In the genomic region with DNA sequence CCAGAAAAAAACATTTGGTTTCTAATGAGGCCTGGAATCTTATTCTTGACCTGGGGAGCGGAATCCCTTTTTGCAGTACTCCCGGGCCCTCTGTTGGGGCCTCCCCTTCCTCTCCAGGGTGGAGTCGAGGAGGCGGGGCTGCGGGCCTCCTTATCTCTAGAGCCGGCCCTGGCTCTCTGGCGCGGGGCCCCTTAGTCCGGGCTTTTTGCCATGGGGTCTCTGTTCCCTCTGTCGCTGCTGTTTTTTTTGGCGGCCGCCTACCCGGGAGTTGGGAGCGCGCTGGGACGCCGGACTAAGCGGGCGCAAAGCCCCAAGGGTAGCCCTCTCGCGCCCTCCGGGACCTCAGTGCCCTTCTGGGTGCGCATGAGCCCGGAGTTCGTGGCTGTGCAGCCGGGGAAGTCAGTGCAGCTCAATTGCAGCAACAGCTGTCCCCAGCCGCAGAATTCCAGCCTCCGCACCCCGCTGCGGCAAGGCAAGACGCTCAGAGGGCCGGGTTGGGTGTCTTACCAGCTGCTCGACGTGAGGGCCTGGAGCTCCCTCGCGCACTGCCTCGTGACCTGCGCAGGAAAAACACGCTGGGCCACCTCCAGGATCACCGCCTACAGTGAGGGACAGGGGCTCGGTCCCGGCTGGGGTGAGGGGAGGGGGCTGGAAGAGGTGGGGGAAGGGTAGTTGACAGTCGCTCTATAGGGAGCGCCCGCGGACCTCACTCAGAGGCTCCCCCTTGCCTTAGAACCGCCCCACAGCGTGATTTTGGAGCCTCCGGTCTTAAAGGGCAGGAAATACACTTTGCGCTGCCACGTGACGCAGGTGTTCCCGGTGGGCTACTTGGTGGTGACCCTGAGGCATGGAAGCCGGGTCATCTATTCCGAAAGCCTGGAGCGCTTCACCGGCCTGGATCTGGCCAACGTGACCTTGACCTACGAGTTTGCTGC, we compare ENCODE assay signal across 8 cellular contexts. TPM values are rescaled to one million over a fixed set of nuclear protein-coding genes. Genes with fewer than 3 reads are reported as not detected.
DNase-seq lines count a peak whose midpoint lies in the region; ATAC-seq and TF ChIP-seq lines count a peak whose summit lies in the region.

A gene with protein sequence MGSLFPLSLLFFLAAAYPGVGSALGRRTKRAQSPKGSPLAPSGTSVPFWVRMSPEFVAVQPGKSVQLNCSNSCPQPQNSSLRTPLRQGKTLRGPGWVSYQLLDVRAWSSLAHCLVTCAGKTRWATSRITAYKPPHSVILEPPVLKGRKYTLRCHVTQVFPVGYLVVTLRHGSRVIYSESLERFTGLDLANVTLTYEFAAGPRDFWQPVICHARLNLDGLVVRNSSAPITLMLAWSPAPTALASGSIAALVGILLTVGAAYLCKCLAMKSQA (plus strand): TSS at position 153 of the 935 bp plus-strand sequence. CDS start 58 bp downstream, at position 211.

- H3K4me3 ChIP-seq in vagina, result no peak within 1 kb of the TSS

- TF ChIP-seq CTCF in vagina (IDR thresholded peaks at IDR 0.05), result no peak

- peaks cover 65% of the 10 kb centered on the region for H3K4me1 ChIP-seq in vagina

- ATAC-seq in Right ventricle myocardium superior (ENCODE audit: poor library complexity) (peak; percentile 67), sciatic nerve (peak; percentile 29)

- intact Hi-C loops in Right ventricle myocardium superior (cut with DNase I) (no loop called here), sciatic nerve (cut with DNase I) (no loop called here), vagina (cut with DNase I) (no loop called here)

- H3K9me3 ChIP-seq in vagina, result no peaks in the 10 kb centered on the region

- TF ChIP-seq POLR2A in vagina (IDR thresholded peaks at IDR 0.05), result no peak

- peaks cover 6% of the 10 kb centered on the region for H3K27me3 ChIP-seq in vagina

- peaks cover 0 to 19% of the 10 kb centered on the region in 2 donors for H3K36me3 ChIP-seq in vagina

- no peak within 1 kb of the TSS for H3K27ac ChIP-seq in vagina

- DNase-seq in NCI-H82 (lab: John Stamatoyannopoulos, UW), result peak; percentile 78
- DNase-seq in NCI-H82 treated with DMSO at 0.1 percent for 48 hours (lab: John Stamatoyannopoulos, UW; ENCODE audit: unreplicated experiment), result no peak
- DNase-seq in UCSD-AML1 (lab: John Stamatoyannopoulos, UW; ENCODE audit: unreplicated experiment), result peak; percentile 77
- peak; percentile 91 for DNase-seq in Right ventricle myocardium superior
- DNase-seq in sciatic nerve (ENCODE audit: low spot score), result no peak
- no peak for DNase-seq in activated CD4-positive, CD25-positive, alpha-beta regulatory T cell treated with anti-CD3 and anti-CD28 coated beads, Interleukin-2, amount 50 U/mL, for 72 hours
- no peak for DNase-seq in NCI-H1092 (lab: John Stamatoyannopoulos, UW)
- no peak for DNase-seq in vagina (ENCODE audit: extremely low spot score in 2 of 2)

RNA-seq across cellular contexts. Expression of the gene that starts here (rescaled TPM):
- total RNA-seq in Right ventricle myocardium superior (0.46 TPM), sciatic nerve (not detected), vagina (not detected)

Comparison
In these comparisons a context has a peak if more than half of its experiments do, and no peak if none do; other contexts are left out.
1. DNase-seq: peak in NCI-H82 (single experiment) and UCSD-AML1 (single experiment); none in NCI-H82 treated with DMSO at 0.1 percent for 48 hours (single experiment), sciatic nerve (single experiment), activated CD4-positive, CD25-positive, alpha-beta regulatory T cell treated with anti-CD3 and anti-CD28 coated beads, Interleukin-2, amount 50 U/mL, for 72 hours (single experiment), NCI-H1092 (single experiment) and vagina (0 of 2).
2. Peak in DNase-seq and ATAC-seq in Right ventricle myocardium superior; RNA of the gene not detected or under 1 TPM.
3. Peak in ATAC-seq in sciatic nerve; RNA of the gene not detected or under 1 TPM.